ENCODE assay signal across 1 cellular context in the genomic region with DNA sequence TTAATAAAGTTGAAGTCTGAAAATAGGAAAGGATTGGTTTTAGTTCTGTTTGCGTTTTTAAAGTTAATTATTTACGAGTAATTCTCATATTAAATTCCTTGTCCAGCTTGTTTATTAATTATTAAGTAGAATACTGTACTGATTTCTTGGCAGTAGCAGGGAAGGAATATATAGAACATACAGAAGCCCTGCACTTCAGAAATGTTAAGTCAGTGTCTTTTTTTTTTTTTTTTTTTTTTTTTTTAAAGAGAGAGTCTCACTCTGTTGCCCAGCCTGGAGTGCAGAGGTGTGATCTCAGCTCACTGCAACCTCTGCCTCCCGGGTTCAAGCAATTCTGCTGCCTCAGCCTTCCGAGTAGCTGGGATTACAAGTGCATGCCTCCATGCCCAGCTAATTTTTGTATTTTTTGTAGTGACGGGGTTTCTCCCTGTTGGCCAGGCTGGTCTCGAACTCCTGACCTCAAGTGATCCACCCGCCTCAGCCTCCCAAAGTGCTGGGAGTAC.
TF ChIP-seq lines count a peak whose summit lies in the region.

No MANE protein-coding gene starts in this region.

TF ChIP-seq in GM12878, 131 proteins besides CTCF, POLR2A, EP300 and RAD21:
- peak; percentile 31; the same call in 1 of the 2 replicates for TF ChIP-seq ZNF384 (IDR thresholded peaks at IDR 0.05; ENCODE audit: borderline replicate concordance, low read depth, low read length)
